ENCODE assay signal across 8 cellular contexts in genomic region chr3:71875461-71875947, GRCh38.
DNase-seq lines count a peak whose midpoint lies in the region; ATAC-seq and TF ChIP-seq lines count a peak whose summit lies in the region.

No MANE protein-coding gene starts in this region.

- H3K27ac Mint-ChIP-seq in activated naive CD8-positive, alpha-beta T cell = peak overlapping the region; percentile 64
- H3K27ac Mint-ChIP-seq in progenitor cell of endocrine pancreas = no peak overlapping the region

- H3K4me3 ChIP-seq in HAP-1 = no peak overlapping the region
- no peak overlapping the region for H3K4me3 ChIP-seq in LNCaP clone FGC (ENCODE audit: low read depth, low read length)
- no peak overlapping the region for H3K4me3 ChIP-seq in uterus

- TF ChIP-seq POLR2A in uterus (IDR thresholded peaks at IDR 0.05) = no peak

- H3K4me3 Mint-ChIP-seq in activated naive CD8-positive, alpha-beta T cell = no peak overlapping the region
- H3K4me3 Mint-ChIP-seq in progenitor cell of endocrine pancreas (ENCODE audit: low read depth) = no peak overlapping the region

- H3K36me3 Mint-ChIP-seq in activated naive CD8-positive, alpha-beta T cell = no peaks in the 10 kb centered on the region
- no peaks in the 10 kb centered on the region for H3K36me3 Mint-ChIP-seq in progenitor cell of endocrine pancreas (ENCODE audit: insufficient read depth)

- H3K9me3 ChIP-seq in HAP-1 (peaks cover 2% of the 10 kb centered on the region; the same call in 1 of the 2 replicates), uterus (no peaks in the 10 kb centered on the region)

- ATAC-seq in Right ventricle myocardium inferior = peak; percentile 90

- peaks cover 10% of the 10 kb centered on the region for H3K4me1 ChIP-seq in HAP-1
- H3K4me1 ChIP-seq in uterus = no peaks in the 10 kb centered on the region

- H3K36me3 ChIP-seq in HAP-1 (replicated peaks) = no peaks in the 10 kb centered on the region
- H3K36me3 ChIP-seq in uterus = no peaks in the 10 kb centered on the region

- no peaks in the 10 kb centered on the region for H3K9me3 Mint-ChIP-seq in activated naive CD8-positive, alpha-beta T cell (ENCODE audit: low read depth)
- H3K9me3 Mint-ChIP-seq in progenitor cell of endocrine pancreas (ENCODE audit: low read depth) = no peaks in the 10 kb centered on the region

- H3K27me3 ChIP-seq in HAP-1 (ENCODE audit: low read depth) (peaks cover 3% of the 10 kb centered on the region; the same call in 1 of the 2 replicates), uterus (no peaks in the 10 kb centered on the region)

- H3K27ac ChIP-seq in uterus = no peak overlapping the region

- peaks cover 20% of the 10 kb centered on the region for H3K4me1 Mint-ChIP-seq in activated naive CD8-positive, alpha-beta T cell (ENCODE audit: low read depth)
- no peaks in the 10 kb centered on the region for H3K4me1 Mint-ChIP-seq in progenitor cell of endocrine pancreas (ENCODE audit: low read depth)

- intact Hi-C loops in Right ventricle myocardium inferior (cut with DNase I) (loop anchor here (2.0 to 10.0 kb wide), 4 partner anchors 79 to 1209 kb away; no protein-coding TSS in a partner anchor), uterus (cut with DNase I; ENCODE audit: low total_unique reads) (loop anchor here (10.0 kb wide), 1 partner anchor 949 kb away; no protein-coding TSS in a partner anchor)

- TF ChIP-seq CTCF in GM12872 (IDR thresholded peaks at IDR 0.05; ENCODE audit: insufficient read depth, low read depth, low read length) (peak; percentile 96), LNCaP clone FGC (IDR thresholded peaks at IDR 0.05; ENCODE audit: control insufficient read depth, extremely low read depth, insufficient read depth) (peak; percentile 99), progenitor cell of endocrine pancreas (IDR thresholded peaks at IDR 0.05; ENCODE audit: unreplicated experiment) (peak; percentile 90), uterus (IDR thresholded peaks at IDR 0.05) (peak; percentile 73 to 84 (median 78))

- in situ Hi-C loops in HAP-1 (cut with MboI; ENCODE audit: low sequenced_read_pairs) = no loop called here

- H3K27me3 Mint-ChIP-seq in activated naive CD8-positive, alpha-beta T cell = peaks cover 3% of the 10 kb centered on the region
- peaks cover 8% of the 10 kb centered on the region for H3K27me3 Mint-ChIP-seq in progenitor cell of endocrine pancreas

- DNase-seq in HAP-1 (ENCODE audit: low spot score in 2 of 2) = peak; percentile 88 to 90
- peak; percentile 31 for DNase-seq in LNCaP clone FGC (ENCODE audit: low read depth)
- DNase-seq in SKM-1 treated with dmso at 0.1 percent for 144 hours (lab: John Stamatoyannopoulos, UW; ENCODE audit: unreplicated experiment) = peak; percentile 48
- DNase-seq in Right ventricle myocardium inferior (ENCODE audit: missing footprints) = peak; percentile 85
- DNase-seq in progenitor cell of endocrine pancreas (ENCODE audit: low spot score, unreplicated experiment) = peak; percentile 78
- DNase-seq in uterus = peak; percentile 62 to 75

Comparison
In these comparisons a context has a peak if more than half of its experiments do, and no peak if none do; other contexts are left out.
1. DNase-seq: peak in every context shown above with its lines; median percentile 89 in HAP-1; 85 in Right ventricle myocardium inferior; 78 in progenitor cell of endocrine pancreas; 68 in uterus; 48 in SKM-1 treated with dmso at 0.1 percent for 144 hours; 31 in LNCaP clone FGC.